In the genomic region with DNA sequence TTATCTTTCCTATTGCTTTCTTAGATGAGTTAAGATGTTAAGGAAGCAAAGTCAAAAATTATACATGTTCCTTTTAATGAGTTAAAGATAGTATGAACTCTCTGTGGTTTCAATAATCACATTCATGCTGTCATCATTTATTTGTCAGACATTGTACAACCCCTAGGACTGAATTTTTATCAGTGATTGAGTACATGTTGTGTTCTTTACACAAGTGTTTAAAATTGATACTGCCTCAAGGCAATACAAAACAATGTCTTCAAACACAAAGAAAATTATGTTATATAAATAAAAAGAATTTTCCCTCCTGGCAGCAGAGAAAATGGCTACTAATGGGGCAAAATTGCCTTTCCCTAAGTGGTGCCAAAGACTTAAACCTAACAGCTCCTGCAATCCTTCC, we compare ENCODE assay signal across 23 cellular contexts. TPM values are rescaled to one million over a fixed set of nuclear protein-coding genes. Genes with fewer than 3 reads are reported as not detected.
"Had no signal": no experiment of that assay in that cellular context is flagged by ENCODE, and none has a peak within 500 bp of the region (broad histone marks: within the 10 kb centered on the region; RNA-seq: fewer than 3 reads in every experiment).

No MANE protein-coding gene starts in this region.

- H3K27ac ChIP-seq: coronary artery, dorsolateral prefrontal cortex, esophagus muscularis mucosa, foreskin keratinocyte, gastroesophageal sphincter, heart right ventricle, lower lobe of right lung had no signal

- FAIRE-seq: colon, endothelial cell of umbilical vein, frontal cortex had no signal

- DNase-seq: dermis blood vessel endothelial cell; dorsolateral prefrontal cortex; effector CD4-positive, alpha-beta T cell; effector memory CD4-positive, alpha-beta T cell; foreskin keratinocyte; heart right ventricle; hippocampal formation; islet precursor cell; kidney; kidney glomerular epithelial cell; left colon; left ventricle myocardium superior; lower lobe of right lung; mesenchymal stem cell; mucosa of descending colon had no signal

- ATAC-seq: foreskin keratinocyte, gastroesophageal sphincter, heart right ventricle, left colon, left lobe of liver, left ventricle myocardium superior, lower lobe of right lung, mucosa of descending colon had no signal

- H3K27me3 ChIP-seq: dorsolateral prefrontal cortex, esophagus muscularis mucosa, foreskin keratinocyte, gastroesophageal sphincter, heart right ventricle had no signal

- H3K4me3 ChIP-seq: coronary artery, dorsolateral prefrontal cortex, esophagus muscularis mucosa, gastroesophageal sphincter, heart right ventricle, lower lobe of right lung, mucosa of descending colon had no signal

- H3K4me1 ChIP-seq: foreskin keratinocyte, gastroesophageal sphincter, lower lobe of right lung had no signal

- H3K9me3 ChIP-seq: esophagus muscularis mucosa, gastroesophageal sphincter, lower lobe of right lung, mucosa of descending colon had no signal

- H3K36me3 ChIP-seq: lower lobe of right lung had no signal

RNA-seq across cellular contexts. Expression of gene KCNJ8, which starts 34.6 kb away (rescaled TPM):
- total RNA-seq: endothelial cell of umbilical vein, foreskin keratinocyte, lung microvascular endothelial cell had no signal
- polyA plus RNA-seq: endothelial cell of umbilical vein, foreskin keratinocyte had no signal
